Comparison of ENCODE assay signal across 8 cellular contexts in genomic region chr1:203287109-203287893, GRCh38. TPM values are rescaled to one million over a fixed set of nuclear protein-coding genes. Genes with fewer than 3 reads are reported as not detected.
DNase-seq lines count a peak whose midpoint lies in the region; ATAC-seq and TF ChIP-seq lines count a peak whose summit lies in the region.

No MANE protein-coding gene starts in this region.

- H3K79me2 ChIP-seq in OCI-LY1 (ENCODE audit: insufficient read depth, low read length) (no peaks in the 10 kb centered on the region), osteoblast (ENCODE audit: insufficient read depth, low read length) (no peaks in the 10 kb centered on the region)

- H3K9ac ChIP-seq in OCI-LY1 (ENCODE audit: low read length) = peak overlapping the region; percentile 94

- H3F3A ChIP-seq in OCI-LY1 (ENCODE audit: insufficient read depth, low read length) = peaks cover 4% of the 10 kb centered on the region

- peak; percentile 37 for ATAC-seq in HG03103 (IDR thresholded peaks at IDR 0.05; ENCODE audit: low read depth, unreplicated experiment)

- H3K4me3 ChIP-seq in OCI-LY1 (ENCODE audit: low read depth, low read length, poor library complexity, severe bottlenecking) (peak overlapping the region; percentile 51), osteoblast (ENCODE audit: insufficient read depth, low read length) (no peak overlapping the region)

- H3K27ac ChIP-seq in OCI-LY1 (ENCODE audit: low read depth, low read length, poor library complexity, severe bottlenecking) (peak overlapping the region; percentile 100), osteoblast (ENCODE audit: low read depth, low read length) (no peak overlapping the region)

- H3K36me3 Mint-ChIP-seq in immature natural killer cell = no peaks in the 10 kb centered on the region

- peaks cover 66 to 70% of the 10 kb centered on the region in 2 donors for H3K4me1 Mint-ChIP-seq in immature natural killer cell

- H3K4me3 Mint-ChIP-seq in immature natural killer cell = peak overlapping the region; percentile 84 to 91 (median 85)

- H3K36me3 ChIP-seq in OCI-LY1 (ENCODE audit: insufficient read depth, low read length) (no peaks in the 10 kb centered on the region), osteoblast (ENCODE audit: insufficient read depth, low read length) (no peaks in the 10 kb centered on the region)

- H3K9me3 ChIP-seq in OCI-LY1 (ENCODE audit: low read length) (no peaks in the 10 kb centered on the region), osteoblast (ENCODE audit: low read depth, low read length) (no peaks in the 10 kb centered on the region)

- TF ChIP-seq CTCF in OCI-LY1 (IDR thresholded peaks at IDR 0.05; ENCODE audit: low read length) = no peak
- no peak for TF ChIP-seq CTCF in osteoblast (IDR thresholded peaks at IDR 0.05; ENCODE audit: extremely low read depth, low read depth, low read length)

- H2AFZ ChIP-seq in OCI-LY1 (ENCODE audit: low read length) = no peak overlapping the region
- no peak overlapping the region for H2AFZ ChIP-seq in osteoblast (ENCODE audit: low read length)

- no peaks in the 10 kb centered on the region for H4K20me1 ChIP-seq in OCI-LY1 (ENCODE audit: insufficient read depth, low read length)
- H4K20me1 ChIP-seq in osteoblast (ENCODE audit: insufficient read depth, low read length) = no peaks in the 10 kb centered on the region

- H3K27ac Mint-ChIP-seq in immature natural killer cell = peak overlapping the region; percentile 98 to 100 (median 100)

- no peaks in the 10 kb centered on the region for H3K9me2 ChIP-seq in OCI-LY1 (ENCODE audit: low read depth, low read length)

- no peaks in the 10 kb centered on the region for H3K9me3 Mint-ChIP-seq in immature natural killer cell

- H3K4me2 ChIP-seq in OCI-LY1 (ENCODE audit: low read length) (peak overlapping the region; percentile 78), osteoblast (ENCODE audit: insufficient read depth, low read length) (no peak overlapping the region)

- peaks cover 29 to 42% (median 36%) of the 10 kb centered on the region in 3 donors for H3K27me3 Mint-ChIP-seq in immature natural killer cell (ENCODE audit: low read depth in 3 of 3)

- DNase-seq in activated CD8-positive, alpha-beta memory T cell treated with anti-CD3 and anti-CD28 coated beads for 1 hour (ENCODE audit: extremely low read depth in 1 of 2, low read depth in 1 of 2) = peak; percentile 50 to 66
- DNase-seq in activated CD8-positive, alpha-beta memory T cell treated with anti-CD3 and anti-CD28 coated beads, Interleukin-2, amount 50 U/mL, for 48 hours = no peak
- peak; percentile 90 for DNase-seq in activated effector memory CD4-positive, alpha-beta T cell treated with anti-CD3 and anti-CD28 coated beads, Interleukin-2, amount 50 U/mL, for 16 hours
- DNase-seq in immature natural killer cell = peak; percentile 93 to 96 (median 94)
- DNase-seq in stimulated activated CD4-positive, alpha-beta T cell treated with anti-CD3 and anti-CD28 coated beads, Interleukin-2, amount 100 ng/mL, for 4 hours (ENCODE audit: low read depth) = peak; percentile 76
- no peak for DNase-seq in osteoblast (ENCODE audit: insufficient read length, low spot score, missing footprints)

- H3K27me3 ChIP-seq in OCI-LY1 (ENCODE audit: insufficient read depth, low read length) (no peaks in the 10 kb centered on the region), osteoblast (ENCODE audit: insufficient read depth, low read length) (peaks cover 27% of the 10 kb centered on the region)

- peaks cover 99% of the 10 kb centered on the region for H3K4me1 ChIP-seq in OCI-LY1 (ENCODE audit: insufficient read depth, low read length, severe bottlenecking)
- peaks cover 3% of the 10 kb centered on the region for H3K4me1 ChIP-seq in osteoblast (ENCODE audit: insufficient read depth, low read length)

RNA-seq across cellular contexts. Expression of gene BTG2, which starts 18.0 kb away (rescaled TPM):
- 100 to 1,000 TPM; 112 to 147 (median 127) TPM for polyA plus RNA-seq in immature natural killer cell
- total RNA-seq in osteoblast = 14.5 and 14.7 TPM in 2 replicates

RNA-seq across cellular contexts. Expression of gene CHIT1, which starts 57.8 kb away (rescaled TPM):
- polyA plus RNA-seq in immature natural killer cell = not detected
- total RNA-seq in osteoblast = under 0.01 TPM in 1 of 2 replicates, not detected in the other

Comparison
In these comparisons a context has a peak if more than half of its experiments do, and no peak if none do; other contexts are left out.
1. DNase-seq: peak in activated CD8-positive, alpha-beta memory T cell treated with anti-CD3 and anti-CD28 coated beads for 1 hour (2 of 2), activated effector memory CD4-positive, alpha-beta T cell treated with anti-CD3 and anti-CD28 coated beads, Interleukin-2, amount 50 U/mL, for 16 hours (single experiment), immature natural killer cell (3 of 3) and stimulated activated CD4-positive, alpha-beta T cell treated with anti-CD3 and anti-CD28 coated beads, Interleukin-2, amount 100 ng/mL, for 4 hours (single experiment); none in activated CD8-positive, alpha-beta memory T cell treated with anti-CD3 and anti-CD28 coated beads, Interleukin-2, amount 50 U/mL, for 48 hours (single experiment) and osteoblast (single experiment).